12 cellular contexts compared by ENCODE assay signal in the genomic region with DNA sequence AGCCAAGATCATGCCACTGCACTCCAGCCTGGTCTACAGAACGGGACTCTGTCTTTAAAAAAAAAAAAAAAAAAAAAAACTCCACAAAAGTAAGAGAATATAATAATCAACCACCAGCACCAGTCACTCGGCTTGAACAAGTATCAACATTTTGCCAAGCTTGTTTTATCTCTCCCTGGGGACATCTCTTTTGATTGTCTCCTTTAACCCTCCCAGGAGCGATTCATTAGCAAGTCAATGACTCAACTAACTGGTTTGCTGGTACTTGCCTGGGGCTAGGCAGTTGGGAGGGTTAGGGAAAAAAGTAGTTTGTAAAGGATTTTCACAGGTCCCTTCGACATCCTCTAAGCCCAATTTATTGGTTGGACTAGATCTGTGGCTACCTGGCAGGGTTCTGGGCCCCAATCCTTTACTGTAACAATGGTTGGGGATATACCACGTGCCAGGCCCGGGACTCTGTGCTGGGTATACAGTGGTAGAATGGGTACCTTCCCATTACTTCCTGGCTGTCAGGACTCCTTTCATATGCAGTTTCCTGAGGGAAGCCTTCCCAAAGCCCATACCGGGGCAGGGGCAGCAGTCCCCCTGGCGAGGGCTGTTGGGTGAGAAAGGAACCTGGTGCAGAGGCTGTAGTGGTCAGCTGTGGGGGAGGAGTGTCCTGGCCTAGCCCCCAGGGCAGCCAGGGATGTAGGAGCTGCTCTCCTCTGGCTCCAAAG. TPM values are rescaled to one million over a fixed set of nuclear protein-coding genes. Genes with fewer than 3 reads are reported as not detected.
DNase-seq lines count a peak whose midpoint lies in the region; ATAC-seq, FAIRE-seq and TF ChIP-seq lines count a peak whose summit lies in the region.
"Had no signal": no experiment of that assay in that cellular context is flagged by ENCODE, and none has a peak within 500 bp of the region (broad histone marks: within the 10 kb centered on the region; RNA-seq: fewer than 3 reads in every experiment).

No MANE protein-coding gene starts in this region.

- DNase-seq in EL (peak; percentile 92), LHCN-M2 (ENCODE audit: low read depth) (peak; percentile 79), K562 (ENCODE audit: extremely low read depth in 1 of 4, low spot score in 3 of 4) (peak in 1 of 4 experiments; percentile 7), myocyte (ENCODE audit: low read depth) (peak; percentile 11), upper lobe of left lung (no peak)
- no peak for DNase-seq in stimulated activated naive CD4-positive, alpha-beta T cell treated with Interleukin-2 at 50 U/mL for 16 hours (lab: John Stamatoyannopoulos, UW)
- DNase-seq: heart right ventricle; NCI-H1694; stimulated activated CD4-positive, alpha-beta T cell treated with anti-CD3 and anti-CD28 coated beads, Interleukin-1b, Interleukin-23, amount 100 ng/mL, for 48 hours had no signal

- WGBS in K562 (ENCODE audit: insufficient coverage, low coverage, missing lambda C conversion rate), result 70% methylated on average over 7 of the region's 8 CpGs
- 82 to 86% methylated on average over 8 of the region's 8 CpGs for WGBS in upper lobe of left lung, 2 donors

- H3K9ac ChIP-seq in K562 (ENCODE audit: insufficient read depth in 1 of 2, low read depth in 2 of 2, low read length in 2 of 2), result peak overlapping the region in 1 of 2 experiments; percentile 40; a peak in 1 of 4 replicates

- no peak for FAIRE-seq in K562 (lab: Jason Lieb, UNC)

- no peak overlapping the region for H2AFZ ChIP-seq in K562 (ENCODE audit: low read depth, low read length)

- no peaks in the 10 kb centered on the region for H3K9me3 ChIP-seq in K562 (replicated peaks; ENCODE audit: control insufficient read depth, insufficient read depth, low read depth, low read length)
- H3K9me3 ChIP-seq in upper lobe of left lung, result no peaks in the 10 kb centered on the region
- H3K9me3 ChIP-seq: heart right ventricle, thoracic aorta had no signal

- H3K27me3 ChIP-seq in K562 (ENCODE audit: control insufficient read depth in 2 of 2, insufficient read depth in 2 of 2, low read length in 2 of 2) (no peaks in the 10 kb centered on the region), upper lobe of left lung (no peaks in the 10 kb centered on the region)
- H3K27me3 ChIP-seq: cardiac muscle cell, heart right ventricle had no signal

- TF ChIP-seq RAD21 in K562 (CRISPR knock-in tag; conservative IDR thresholded peaks at IDR 0.05 in 1 of 2, IDR thresholded peaks at IDR 0.05 in 1 of 2), result no peak

- in situ Hi-C loops in K562 (cut with MboI), result no loop called here

- TF ChIP-seq CTCF in K562 (IDR thresholded peaks at IDR 0.05 in 2 of 3, conservative IDR thresholded peaks at IDR 0.05 in 1 of 3; ENCODE audit: insufficient read depth in 2 of 3, low read depth in 1 of 3, low read length in 3 of 3) (no peak), upper lobe of left lung (IDR thresholded peaks at IDR 0.05) (no peak)

- TF ChIP-seq POLR2A in K562 (conservative IDR thresholded peaks at IDR 0.05) (no peak), upper lobe of left lung (IDR thresholded peaks at IDR 0.05) (no peak)

- ATAC-seq in K562 (no peak; the same call in 2 of the 3 replicates), GM18907 (IDR thresholded peaks at IDR 0.05; ENCODE audit: unreplicated experiment) (no peak), upper lobe of left lung (ENCODE audit: low FRiP score in 2 of 2) (no peak)
- ATAC-seq: heart right ventricle had no signal

- H3K36me3 ChIP-seq in K562 (ENCODE audit: control insufficient read depth, insufficient read depth, low read length) (peaks cover 20% of the 10 kb centered on the region; the same call in 2 of the 3 replicates), upper lobe of left lung (peaks cover 0 to 37% (median 11%) of the 10 kb centered on the region in 4 donors)

- H3K4me2 ChIP-seq in K562 (ENCODE audit: insufficient read depth, low read length), result no peak overlapping the region

- TF ChIP-seq EP300 in K562 (IDR thresholded peaks at IDR 0.05; ENCODE audit: low read length), result no peak
- no peak for TF ChIP-seq EP300 in upper lobe of left lung (IDR thresholded peaks at IDR 0.05)

- intact Hi-C loops in K562 (cut with micrococcal nuclease), result no loop called here

- POLR2A ChIA-PET in K562 (lab: Yijun Ruan, JAX), result interaction anchor here (0.5 to 1.3 kb wide), 5 partner anchors 11 to 38 kb away, joined by 3 to 5 read pairs (median 3); no protein-coding TSS in a partner anchor

- CTCF ChIA-PET in K562 (lab: Yijun Ruan, JAX; ENCODE audit: low intra/inter-chr PET ratio), result no interaction called here

- no peaks in the 10 kb centered on the region for H3K79me2 ChIP-seq in K562 (ENCODE audit: control insufficient read depth, insufficient read depth, low read length)

- H3K9me1 ChIP-seq in K562 (ENCODE audit: control insufficient read depth, insufficient read depth, low read length), result no peaks in the 10 kb centered on the region

- no peaks in the 10 kb centered on the region; a peak in 1 of 5 replicates for H3K4me1 ChIP-seq in K562 (replicated peaks in 1 of 2; ENCODE audit: control insufficient read depth in 2 of 2, insufficient read depth in 2 of 2, low read length in 2 of 2)
- H3K4me1 ChIP-seq in upper lobe of left lung, result no peaks in the 10 kb centered on the region
- H3K4me1 ChIP-seq: heart right ventricle had no signal

- no peak overlapping the region for H3K27ac ChIP-seq in K562 (ENCODE audit: extremely low read depth, low read depth, low read length)
- H3K27ac ChIP-seq in upper lobe of left lung, result no peak overlapping the region
- H3K27ac ChIP-seq: cardiac muscle cell, heart right ventricle, thoracic aorta had no signal

- peaks cover 5% of the 10 kb centered on the region for H4K20me1 ChIP-seq in K562 (replicated peaks; ENCODE audit: control insufficient read depth, insufficient read depth, low read length)

- no peak overlapping the region for H3K4me3 ChIP-seq in K562
- H3K4me3 ChIP-seq in upper lobe of left lung, result no peak overlapping the region
- H3K4me3 ChIP-seq: cardiac muscle cell, heart right ventricle, thoracic aorta had no signal

- no TSS peak for BruUV-seq in K562 (replicated peaks; lab: Mats Ljungman, UMichigan)

RNA-seq across cellular contexts. Expression of a gene that starts 12.2 kb away (rescaled TPM):
- total RNA-seq in LHCN-M2 (2014; rRNA removed), result 5.3 and 10.2 TPM in 2 replicates
- 5.1 TPM for polyA plus RNA-seq in LHCN-M2 (2012)
- total RNA-seq in K562 (2011; cell fraction: chromatin; rRNA removed; ENCODE audit: low replicate concordance), result 16.8 and 24.0 TPM in 2 replicates
- total RNA-seq in K562 (2011; cell fraction: nucleolus; rRNA removed), result 16.2 and 17.7 TPM in 2 replicates
- 17.2 and 17.8 TPM in 2 replicates for total RNA-seq in K562 (2011; cell fraction: nucleoplasm; rRNA removed)
- 12.9 and 17.1 TPM in 2 replicates for total RNA-seq in K562 (2014; rRNA removed)
- total RNA-seq in K562 (2014; rRNA removed; fragmentation: Illumina TruSeq; extraction: Trizol), result 13.1 and 13.4 TPM in 2 replicates
- 13.6 and 14.5 TPM in 2 replicates for total RNA-seq in K562 (2015; rRNA removed; fragmentation: Illumina TruSeq; extraction: Trizol)
- 22.5 and 27.8 TPM in 2 replicates for total RNA-seq in K562 (2021)
- polyA plus RNA-seq in K562 (2011; rRNA removed), result 15.5 and 17.5 TPM in 2 replicates
- polyA plus RNA-seq in K562 (2011; cell fraction: cytosol; rRNA removed), result 18.5 and 31.2 TPM in 2 replicates
- polyA plus RNA-seq in K562 (2011; cell fraction: nucleus; rRNA removed), result 8.7 and 10.9 TPM in 2 replicates
- polyA plus RNA-seq in K562 (2012), result 7.4 and 8.6 TPM in 2 replicates
- 19.5 and 23.7 TPM in 2 replicates for polyA plus RNA-seq in K562 (2014; fragmentation: Illumina TruSeq; extraction: Trizol)
- 10 to 100 TPM in 1 of 2 experiments, 1 to 10 TPM in 1; 6.8 to 15.7 TPM for polyA plus RNA-seq in K562 (2014; fragmentation: Nextera tagmentation; extraction: Ambion mirVana)
- 18.4 and 20.7 TPM in 2 replicates for polyA plus RNA-seq in K562 (2014; rRNA removed)
- polyA minus RNA-seq in K562 (2011; rRNA and poly(A)+ RNA removed), result 12.1 and 14.6 TPM in 2 replicates
- 11.8 and 12.9 TPM in 2 replicates for polyA minus RNA-seq in K562 (2011; cell fraction: cytosol; rRNA and poly(A)+ RNA removed)
- 3.2 and 5.0 TPM in 2 replicates for polyA minus RNA-seq in K562 (2011; cell fraction: nucleus; rRNA and poly(A)+ RNA removed)
- total RNA-seq in myocyte, result 11.3 and 22.1 TPM in 2 replicates
- 12.1 TPM for polyA plus RNA-seq in myocyte (2012)
- 10 to 100 TPM in 4 of 6 donors, 1 to 10 TPM in 2; 9.4 to 20.1 (median 11.9) TPM for total RNA-seq in upper lobe of left lung

RNA-seq across cellular contexts. Expression of a gene that starts 20.0 kb away (rescaled TPM):
- total RNA-seq in LHCN-M2 (2014; rRNA removed) (114 and 120 TPM in 2 replicates), K562 (2014; rRNA removed) (135 and 141 TPM in 2 replicates), K562 (2014; rRNA removed; fragmentation: Illumina TruSeq; extraction: Trizol) (151 and 169 TPM in 2 replicates), K562 (2015; rRNA removed; fragmentation: Illumina TruSeq; extraction: Trizol) (112 and 119 TPM in 2 replicates), K562 (2021) (134 and 144 TPM in 2 replicates), myocyte (98.3 and 107 TPM in 2 replicates), upper lobe of left lung (100 to 1,000 TPM in 2 of 6 donors, 10 to 100 TPM in 4; 57.6 to 124 (median 80.3) TPM)
- polyA plus RNA-seq in LHCN-M2 (2012), result 120 TPM
- total RNA-seq in K562 (2011; cell fraction: chromatin; rRNA removed; ENCODE audit: low replicate concordance), result 57.8 and 77.5 TPM in 2 replicates
- 69.7 and 82.4 TPM in 2 replicates for total RNA-seq in K562 (2011; cell fraction: nucleolus; rRNA removed)
- 92.3 and 125 TPM in 2 replicates for total RNA-seq in K562 (2011; cell fraction: nucleoplasm; rRNA removed)
- polyA plus RNA-seq in K562 (2011; rRNA removed) (155 and 198 TPM in 2 replicates), K562 (2014; fragmentation: Illumina TruSeq; extraction: Trizol) (103 and 118 TPM in 2 replicates), K562 (2014; fragmentation: Nextera tagmentation; extraction: Ambion mirVana) (10 to 100 TPM; 26.5 to 41.9 TPM), K562 (2014; rRNA removed) (160 and 170 TPM in 2 replicates)
- 141 and 162 TPM in 2 replicates for polyA plus RNA-seq in K562 (2011; cell fraction: cytosol; rRNA removed)
- polyA plus RNA-seq in K562 (2011; cell fraction: nucleus; rRNA removed), result 76.1 and 88.4 TPM in 2 replicates
- 131 and 132 TPM in 2 replicates for polyA plus RNA-seq in K562 (2012)
- 74.3 and 86.9 TPM in 2 replicates for polyA minus RNA-seq in K562 (2011; rRNA and poly(A)+ RNA removed)
- 42.4 and 44.9 TPM in 2 replicates for polyA minus RNA-seq in K562 (2011; cell fraction: cytosol; rRNA and poly(A)+ RNA removed)
- polyA minus RNA-seq in K562 (2011; cell fraction: nucleus; rRNA and poly(A)+ RNA removed), result 10.0 and 15.3 TPM in 2 replicates
- 107 TPM for polyA plus RNA-seq in myocyte (2012)

RNA-seq across cellular contexts. Expression of a gene that starts 44.2 kb away (rescaled TPM):
- total RNA-seq in LHCN-M2 (2014; rRNA removed) (80.9 and 83.7 TPM in 2 replicates), K562 (2014; rRNA removed) (0.86 and 1.1 TPM in 2 replicates), K562 (2014; rRNA removed; fragmentation: Illumina TruSeq; extraction: Trizol) (0.18 and 0.41 TPM in 2 replicates), K562 (2015; rRNA removed; fragmentation: Illumina TruSeq; extraction: Trizol) (1.0 and 1.7 TPM in 2 replicates), K562 (2021) (3.2 TPM in 2 replicates), myocyte (162 and 190 TPM in 2 replicates), upper lobe of left lung (100 to 1,000 TPM in 5 of 6 donors, 10 to 100 TPM in 1; 79.6 to 425 (median 169) TPM)
- 1,611 TPM for polyA plus RNA-seq in LHCN-M2 (2012)
- 0.33 and 0.90 TPM in 2 replicates for total RNA-seq in K562 (2011; cell fraction: chromatin; rRNA removed; ENCODE audit: low replicate concordance)
- 0.39 and 0.83 TPM in 2 replicates for total RNA-seq in K562 (2011; cell fraction: nucleolus; rRNA removed)
- 0.59 and 0.99 TPM in 2 replicates for total RNA-seq in K562 (2011; cell fraction: nucleoplasm; rRNA removed)
- polyA plus RNA-seq in K562 (2011; rRNA removed) (0.77 and 0.79 TPM in 2 replicates), K562 (2014; fragmentation: Illumina TruSeq; extraction: Trizol) (1.0 and 1.9 TPM in 2 replicates), K562 (2014; fragmentation: Nextera tagmentation; extraction: Ambion mirVana) (under 1 TPM in 1 of 2 experiments, not detected in 1; 0.11 TPM), K562 (2014; rRNA removed) (0.09 and 0.65 TPM in 2 replicates)
- 0.94 and 1.8 TPM in 2 replicates for polyA plus RNA-seq in K562 (2011; cell fraction: cytosol; rRNA removed)
- polyA plus RNA-seq in K562 (2011; cell fraction: nucleus; rRNA removed), result 0.49 and 1.1 TPM in 2 replicates
- 5.2 and 7.6 TPM in 2 replicates for polyA plus RNA-seq in K562 (2012)
- polyA minus RNA-seq in K562 (2011; rRNA and poly(A)+ RNA removed), result 0.07 and 0.48 TPM in 2 replicates
- 1.4 and 1.9 TPM in 2 replicates for polyA minus RNA-seq in K562 (2011; cell fraction: cytosol; rRNA and poly(A)+ RNA removed)
- polyA minus RNA-seq in K562 (2011; cell fraction: nucleus; rRNA and poly(A)+ RNA removed), result 0.33 and 0.40 TPM in 2 replicates
- polyA plus RNA-seq in myocyte (2012), result 2,063 TPM

Comparison
In these comparisons a context has a peak if more than half of its experiments do, and no peak if none do; other contexts are left out.
1. DNase-seq: peak in EL (single experiment), LHCN-M2 (single experiment) and myocyte (single experiment); none in stimulated activated naive CD4-positive, alpha-beta T cell treated with Interleukin-2 at 50 U/mL for 16 hours (single experiment) and upper lobe of left lung (0 of 2).
2. RNA of a gene that starts 44.2 kb away (total RNA-seq): 162 to 190 TPM in myocyte, 79.6 to 425 TPM in upper lobe of left lung and 80.9 to 83.7 TPM in LHCN-M2; 0.18 to 3.2 TPM in K562; every median in the first group is over 10 times any median in the second.